ENCODE assay signal across 20 cellular contexts in the genomic region with DNA sequence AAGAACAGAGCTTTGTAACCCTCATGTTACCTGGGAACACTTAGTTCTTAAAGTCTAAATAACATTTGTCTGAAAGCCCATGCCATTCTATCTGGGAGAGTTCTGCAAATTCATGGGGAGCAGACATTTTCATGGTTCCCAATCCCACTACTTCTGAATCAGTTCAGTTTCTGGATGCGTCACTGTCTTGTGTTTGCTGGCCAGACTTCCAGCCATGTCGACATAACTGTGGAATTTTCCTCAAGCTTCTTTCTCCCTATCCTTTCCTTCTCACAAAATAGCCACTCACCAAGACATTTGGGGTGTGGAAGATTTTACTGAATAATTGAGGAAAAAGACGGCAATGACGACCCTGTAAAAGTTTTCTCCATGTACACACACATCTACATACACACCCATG.
DNase-seq lines count a peak whose midpoint lies in the region; ATAC-seq, FAIRE-seq and TF ChIP-seq lines count a peak whose summit lies in the region.
"Had no signal": no experiment of that assay in that cellular context is flagged by ENCODE, and none has a peak within 500 bp of the region (broad histone marks: within the 10 kb centered on the region; RNA-seq: fewer than 3 reads in every experiment).

No MANE protein-coding gene starts in this region.

- DNase-seq in amniotic epithelial cell (ENCODE audit: low read depth), result peak; percentile 33
- no peak for DNase-seq in osteoblast (ENCODE audit: insufficient read length, low spot score, missing footprints)
- DNase-seq in aorta, result peak in 1 of 2 donors; percentile 63
- no peak for DNase-seq in kidney
- DNase-seq: activated CD4-positive, alpha-beta T cell treated with anti-CD3 and anti-CD28 coated beads, Interleukin-2, amount 50 U/mL, for 1 hour; CD4-positive, CD25-positive, alpha-beta regulatory T cell; colonic mucosa; DMS79; NCI-H1092 treated with DMSO at 0.1 percent for 48 hours; NCI-H69; SK-N-SH; stimulated activated CD4-positive, alpha-beta T cell treated with anti-CD3 and anti-CD28 coated beads, Interleukin-4, amount 100 ng/mL, for 1 hour had no signal

- no peak overlapping the region for H3K27ac ChIP-seq in gastroesophageal sphincter
- peak overlapping the region; percentile 62 for H3K27ac ChIP-seq in osteoblast (ENCODE audit: low read depth, low read length)
- no peak overlapping the region for H3K27ac ChIP-seq in aorta (ENCODE audit: low read depth in 1 of 2, low read length in 2 of 2)
- no peak overlapping the region for H3K27ac ChIP-seq in kidney (ENCODE audit: low read depth in 2 of 2, low read length in 2 of 2)
- H3K27ac ChIP-seq: ascending aorta, colonic mucosa, neutrophil had no signal

- 80 to 82% methylated on average over 2 to 4 of the region's 4 CpGs for WGBS in gastroesophageal sphincter (ENCODE audit: low coverage in 1 of 2), 2 donors
- 18 to 19% methylated on average over 4 of the region's 4 CpGs for WGBS in aorta, 2 donors

- H3K27me3 ChIP-seq in gastroesophageal sphincter, result no peaks in the 10 kb centered on the region
- H3K27me3 ChIP-seq in osteoblast (ENCODE audit: insufficient read depth, low read length), result no peaks in the 10 kb centered on the region
- H3K27me3 ChIP-seq in aorta (ENCODE audit: control insufficient read depth in 1 of 2, insufficient read depth in 2 of 2, low read length in 1 of 2), result no peaks in the 10 kb centered on the region
- H3K27me3 ChIP-seq: ascending aorta, colonic mucosa, neutrophil had no signal

- H3K79me2 ChIP-seq in osteoblast (ENCODE audit: insufficient read depth, low read length), result no peaks in the 10 kb centered on the region

- H4K20me1 ChIP-seq in osteoblast (ENCODE audit: insufficient read depth, low read length), result no peaks in the 10 kb centered on the region

- TF ChIP-seq EP300 in gastroesophageal sphincter (IDR thresholded peaks at IDR 0.05), result no peak

- H3K4me3 ChIP-seq in gastroesophageal sphincter (no peak overlapping the region), osteoblast (ENCODE audit: insufficient read depth, low read length) (no peak overlapping the region), aorta (ENCODE audit: low read length in 2 of 2) (no peak overlapping the region), kidney (ENCODE audit: low read length in 2 of 2) (no peak overlapping the region)
- H3K4me3 ChIP-seq: ascending aorta, colonic mucosa had no signal

- no peak for TF ChIP-seq POLR2A in gastroesophageal sphincter (IDR thresholded peaks at IDR 0.05)

- intact Hi-C loops in aorta (cut with DNase I), result loop anchor here in 1 of 2 donors (10.0 kb wide), 2 partner anchors 120 to 210 kb away; no protein-coding TSS in a partner anchor
- intact Hi-C loops in kidney (cut with DNase I), result no loop called here

- H2AFZ ChIP-seq in osteoblast (ENCODE audit: low read length), result peak overlapping the region; percentile 56

- H3K36me3 ChIP-seq in gastroesophageal sphincter (no peaks in the 10 kb centered on the region), osteoblast (ENCODE audit: insufficient read depth, low read length) (no peaks in the 10 kb centered on the region), aorta (ENCODE audit: control insufficient read depth in 1 of 2, insufficient read depth in 2 of 2, low read length in 1 of 2) (no peaks in the 10 kb centered on the region), kidney (ENCODE audit: control insufficient read depth in 1 of 2, insufficient read depth in 2 of 2, low read length in 2 of 2) (no peaks in the 10 kb centered on the region)
- H3K36me3 ChIP-seq: ascending aorta, colonic mucosa, neutrophil had no signal

- H3K4me2 ChIP-seq in osteoblast (ENCODE audit: insufficient read depth, low read length), result no peak overlapping the region
- H3K4me2 ChIP-seq: SK-N-SH had no signal

- TF ChIP-seq CTCF in gastroesophageal sphincter (IDR thresholded peaks at IDR 0.05), result no peak
- no peak for TF ChIP-seq CTCF in osteoblast (IDR thresholded peaks at IDR 0.05; ENCODE audit: extremely low read depth, low read depth, low read length)
- TF ChIP-seq CTCF in kidney (IDR thresholded peaks at IDR 0.05; ENCODE audit: borderline replicate concordance, extremely low read depth, insufficient read depth), result no peak

- no peak for FAIRE-seq in kidney (lab: Jason Lieb, UNC)
- FAIRE-seq: GM19239, keratinocyte had no signal

- ATAC-seq in gastroesophageal sphincter (peak; percentile 69), aorta (ENCODE audit: low FRiP score) (peak; percentile 82), HG03520 (IDR thresholded peaks at IDR 0.05; ENCODE audit: unreplicated experiment) (no peak), HG02852 (IDR thresholded peaks at IDR 0.05; ENCODE audit: unreplicated experiment) (no peak)
- ATAC-seq: Panc1 had no signal

- H3K4me1 ChIP-seq in gastroesophageal sphincter, result no peaks in the 10 kb centered on the region
- peaks cover 6% of the 10 kb centered on the region for H3K4me1 ChIP-seq in osteoblast (ENCODE audit: insufficient read depth, low read length)
- peaks cover 0 to 2% of the 10 kb centered on the region in 2 donors for H3K4me1 ChIP-seq in aorta (ENCODE audit: control insufficient read depth in 1 of 2, insufficient read depth in 2 of 2, low read length in 2 of 2)
- H3K4me1 ChIP-seq in kidney (ENCODE audit: control insufficient read depth in 1 of 2, insufficient read depth in 1 of 2, low read depth in 1 of 2, low read length in 2 of 2), result no peaks in the 10 kb centered on the region
- H3K4me1 ChIP-seq: colonic mucosa had no signal

- no peak overlapping the region for H3K9ac ChIP-seq in kidney (ENCODE audit: low read length in 2 of 2)
- H3K9ac ChIP-seq: SK-N-SH had no signal

- H3K9me3 ChIP-seq in gastroesophageal sphincter (no peaks in the 10 kb centered on the region), osteoblast (ENCODE audit: low read depth, low read length) (no peaks in the 10 kb centered on the region), aorta (ENCODE audit: control insufficient read depth, low read length) (no peaks in the 10 kb centered on the region), kidney (ENCODE audit: control insufficient read depth in 1 of 2, low read length in 2 of 2) (no peaks in the 10 kb centered on the region)
- H3K9me3 ChIP-seq: ascending aorta, colonic mucosa, neutrophil had no signal

Comparison
In these comparisons a context has a peak if more than half of its experiments do, and no peak if none do; other contexts are left out.
1. ATAC-seq: peak in gastroesophageal sphincter (single experiment) and aorta (single experiment); none in HG03520 (single experiment) and HG02852 (single experiment).